In the genomic region with DNA sequence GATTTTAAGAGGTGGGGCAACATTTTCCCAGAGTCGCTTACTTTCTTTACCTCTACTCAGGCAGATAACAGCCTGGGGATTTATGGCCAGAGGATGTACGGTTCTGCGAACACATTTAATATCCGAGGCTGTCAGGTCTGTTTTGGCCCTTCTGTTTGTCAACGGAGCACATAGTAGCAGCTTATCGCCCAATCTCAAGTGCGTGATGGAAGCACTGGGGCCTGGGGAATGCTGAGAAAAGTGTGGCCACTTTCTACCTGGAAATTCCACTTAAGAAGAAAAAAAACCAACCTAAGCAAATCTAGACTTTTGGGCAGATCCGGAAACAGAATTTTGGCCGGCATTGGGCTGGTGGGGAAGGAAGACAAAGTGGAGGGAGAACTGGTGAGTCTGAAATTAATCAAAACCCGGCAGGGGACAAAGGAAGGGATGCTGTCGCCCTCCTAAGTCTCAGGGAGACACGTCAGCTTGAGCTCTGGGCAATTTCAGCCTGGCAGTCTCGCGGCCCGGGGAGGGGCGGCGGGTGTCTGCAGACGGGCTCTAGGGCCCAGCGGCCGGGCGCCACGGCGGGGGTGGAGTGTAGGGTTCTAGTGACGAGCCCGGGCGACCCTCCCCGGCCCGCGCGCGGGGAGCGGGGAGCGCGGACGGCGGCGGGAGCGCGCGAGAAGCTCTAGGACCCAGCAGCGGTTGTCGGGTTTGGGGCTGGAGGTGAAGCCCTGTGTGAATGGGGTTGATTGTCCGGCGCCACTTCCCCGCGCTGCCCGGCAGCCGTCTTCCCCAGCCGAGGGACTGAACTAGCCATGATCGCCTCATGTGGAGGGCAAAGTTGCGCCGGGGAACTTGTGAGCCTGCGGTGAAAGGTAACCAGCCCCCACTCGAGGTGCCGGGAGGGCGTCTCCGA, we compare ENCODE assay signal across 8 cellular contexts. TPM values are rescaled to one million over a fixed set of nuclear protein-coding genes. Genes with fewer than 3 reads are reported as not detected.
A peak's percentile ranks its signal among the peaks of the same experiment; 100 is the strongest.
DNase-seq lines count a peak whose midpoint lies in the region; ATAC-seq and TF ChIP-seq lines count a peak whose summit lies in the region.

A gene with protein sequence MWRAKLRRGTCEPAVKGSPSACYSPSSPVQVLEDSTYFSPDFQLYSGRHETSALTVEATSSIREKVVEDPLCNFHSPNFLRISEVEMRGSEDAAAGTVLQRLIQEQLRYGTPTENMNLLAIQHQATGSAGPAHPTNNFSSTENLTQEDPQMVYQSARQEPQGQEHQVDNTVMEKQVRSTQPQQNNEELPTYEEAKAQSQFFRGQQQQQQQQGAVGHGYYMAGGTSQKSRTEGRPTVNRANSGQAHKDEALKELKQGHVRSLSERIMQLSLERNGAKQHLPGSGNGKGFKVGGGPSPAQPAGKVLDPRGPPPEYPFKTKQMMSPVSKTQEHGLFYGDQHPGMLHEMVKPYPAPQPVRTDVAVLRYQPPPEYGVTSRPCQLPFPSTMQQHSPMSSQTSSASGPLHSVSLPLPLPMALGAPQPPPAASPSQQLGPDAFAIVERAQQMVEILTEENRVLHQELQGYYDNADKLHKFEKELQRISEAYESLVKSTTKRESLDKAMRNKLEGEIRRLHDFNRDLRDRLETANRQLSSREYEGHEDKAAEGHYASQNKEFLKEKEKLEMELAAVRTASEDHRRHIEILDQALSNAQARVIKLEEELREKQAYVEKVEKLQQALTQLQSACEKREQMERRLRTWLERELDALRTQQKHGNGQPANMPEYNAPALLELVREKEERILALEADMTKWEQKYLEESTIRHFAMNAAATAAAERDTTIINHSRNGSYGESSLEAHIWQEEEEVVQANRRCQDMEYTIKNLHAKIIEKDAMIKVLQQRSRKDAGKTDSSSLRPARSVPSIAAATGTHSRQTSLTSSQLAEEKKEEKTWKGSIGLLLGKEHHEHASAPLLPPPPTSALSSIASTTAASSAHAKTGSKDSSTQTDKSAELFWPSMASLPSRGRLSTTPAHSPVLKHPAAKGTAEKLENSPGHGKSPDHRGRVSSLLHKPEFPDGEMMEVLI (plus strand): TSS at position 656 of the 901 bp plus-strand sequence. CDS start 156 bp downstream, at position 812.

- H3K36me3 Mint-ChIP-seq in activated T-helper 2 cell treated with anti-CD3 and anti-CD28 coated beads, Interferon-gamma antibody, Interleukin-2, Interleukin-4, amounts not matched to agents 10 μg/mL and 5 μg/mL and 100 μg/mL, durations not matched to agents 14 hours and 24 hours and 36 hours (ENCODE audit: low read depth): no peaks in the 10 kb centered on the region
- no peaks in the 10 kb centered on the region for H3K36me3 Mint-ChIP-seq in natural killer cell

- peak within 1 kb of the TSS; percentile 96 for H3K27ac ChIP-seq in upper lobe of right lung

- no peaks in the 10 kb centered on the region for H3K9me3 ChIP-seq in upper lobe of right lung

- peaks cover 48% of the 10 kb centered on the region for H3K27me3 Mint-ChIP-seq in activated T-helper 2 cell treated with anti-CD3 and anti-CD28 coated beads, Interferon-gamma antibody, Interleukin-2, Interleukin-4, amounts not matched to agents 10 μg/mL and 5 μg/mL and 100 μg/mL, durations not matched to agents 14 hours and 24 hours and 36 hours (ENCODE audit: low read depth)
- no peaks in the 10 kb centered on the region for H3K27me3 Mint-ChIP-seq in natural killer cell (ENCODE audit: low read depth in 2 of 2)

- H3K27ac Mint-ChIP-seq in activated T-helper 2 cell treated with anti-CD3 and anti-CD28 coated beads, Interferon-gamma antibody, Interleukin-2, Interleukin-4, amounts not matched to agents 10 μg/mL and 5 μg/mL and 100 μg/mL, durations not matched to agents 14 hours and 24 hours and 36 hours: peak within 1 kb of the TSS; percentile 49
- peak within 1 kb of the TSS in 1 of 2 donors; percentile 45 for H3K27ac Mint-ChIP-seq in natural killer cell

- peaks cover 21% of the 10 kb centered on the region for H3K4me1 ChIP-seq in upper lobe of right lung

- intact Hi-C loops in activated T-helper 2 cell treated with anti-CD3 and anti-CD28 coated beads, Interferon-gamma antibody, Interleukin-2, Interleukin-4, amounts not matched to agents 10 μg/mL and 5 μg/mL and 100 μg/mL, durations not matched to agents 14 hours and 24 hours and 36 hours (cut with micrococcal nuclease): loop anchor here (10.0 kb wide), 2 partner anchors 143 to 223 kb away; a partner anchor contains a TSS
- intact Hi-C loops in natural killer cell (cut with micrococcal nuclease) (no loop called here), upper lobe of right lung (cut with DNase I) (no loop called here)

- H3K4me3 ChIP-seq in upper lobe of right lung: peak within 1 kb of the TSS; percentile 91

- peak within 1 kb of the TSS; percentile 76 for H3K4me3 Mint-ChIP-seq in activated T-helper 2 cell treated with anti-CD3 and anti-CD28 coated beads, Interferon-gamma antibody, Interleukin-2, Interleukin-4, amounts not matched to agents 10 μg/mL and 5 μg/mL and 100 μg/mL, durations not matched to agents 14 hours and 24 hours and 36 hours (ENCODE audit: low read depth)
- no peak within 1 kb of the TSS for H3K4me3 Mint-ChIP-seq in natural killer cell

- H3K4me1 Mint-ChIP-seq in activated T-helper 2 cell treated with anti-CD3 and anti-CD28 coated beads, Interferon-gamma antibody, Interleukin-2, Interleukin-4, amounts not matched to agents 10 μg/mL and 5 μg/mL and 100 μg/mL, durations not matched to agents 14 hours and 24 hours and 36 hours (ENCODE audit: low read depth): peaks cover 6% of the 10 kb centered on the region
- H3K4me1 Mint-ChIP-seq in natural killer cell: peaks cover 18 to 30% of the 10 kb centered on the region in 2 donors

- H3K9me3 Mint-ChIP-seq in activated T-helper 2 cell treated with anti-CD3 and anti-CD28 coated beads, Interferon-gamma antibody, Interleukin-2, Interleukin-4, amounts not matched to agents 10 μg/mL and 5 μg/mL and 100 μg/mL, durations not matched to agents 14 hours and 24 hours and 36 hours: no peaks in the 10 kb centered on the region
- no peaks in the 10 kb centered on the region for H3K9me3 Mint-ChIP-seq in natural killer cell

- TF ChIP-seq CTCF in natural killer cell (IDR thresholded peaks at IDR 0.05) (no peak), upper lobe of right lung (IDR thresholded peaks at IDR 0.05) (peak; percentile 15)

- peak; percentile 86 for DNase-seq in AG08396 (ENCODE audit: low spot score)
- peak; percentile 77 for DNase-seq in NCI-H510A treated with DMSO at 0.1 percent for 48 hours (lab: John Stamatoyannopoulos, UW)
- peak; percentile 25 for DNase-seq in activated T-helper 2 cell treated with anti-CD3 and anti-CD28 coated beads, Interferon-gamma antibody, Interleukin-2, Interleukin-4, amounts not matched to agents 10 μg/mL and 5 μg/mL and 100 μg/mL, durations not matched to agents 14 hours and 24 hours and 36 hours (ENCODE audit: low spot score)
- peak; percentile 84 for DNase-seq in foreskin melanocyte
- DNase-seq in natural killer cell: peak; percentile 70
- peak; percentile 97 for DNase-seq in upper lobe of right lung

- H3K27me3 ChIP-seq in upper lobe of right lung: no peaks in the 10 kb centered on the region

- H3K36me3 ChIP-seq in upper lobe of right lung: no peaks in the 10 kb centered on the region

- peak; percentile 86 for ATAC-seq in GM18858 (IDR thresholded peaks at IDR 0.05; ENCODE audit: unreplicated experiment)
- peak; percentile 90 for ATAC-seq in HG03135 (IDR thresholded peaks at IDR 0.05; ENCODE audit: unreplicated experiment)
- peak; percentile 83 to 88 (median 88) for ATAC-seq in natural killer cell
- ATAC-seq in upper lobe of right lung: peak; percentile 94

RNA-seq across cellular contexts. Expression of the gene that starts here (rescaled TPM):
- total RNA-seq in activated T-helper 2 cell treated with anti-CD3 and anti-CD28 coated beads, Interferon-gamma antibody, Interleukin-2, Interleukin-4, amounts not matched to agents 10 μg/mL and 5 μg/mL and 100 μg/mL, durations not matched to agents 14 hours and 24 hours and 36 hours: 4.8 and 5.9 TPM in 2 replicates
- total RNA-seq in natural killer cell (1 to 10 TPM; 7.1 to 8.9 (median 8.7) TPM), upper lobe of right lung (62.5 TPM)

Comparison
In these comparisons a context has a peak if more than half of its experiments do, and no peak if none do; other contexts are left out.
1. Peak in every context shown above with its lines: DNase-seq, ATAC-seq, H3K4me3 ChIP-seq and H3K27ac ChIP-seq.
2. DNase-seq: peak in every context shown above with its lines; median percentile 97 in upper lobe of right lung; 86 in AG08396; 84 in foreskin melanocyte; 77 in NCI-H510A treated with DMSO at 0.1 percent for 48 hours; 70 in natural killer cell; 25 in activated T-helper 2 cell treated with anti-CD3 and anti-CD28 coated beads, Interferon-gamma antibody, Interleukin-2, Interleukin-4, amounts not matched to agents 10 μg/mL and 5 μg/mL and 100 μg/mL, durations not matched to agents 14 hours and 24 hours and 36 hours.